ENCODE assay signal across 8 cellular contexts in genomic region chr20:58891076-58891685, GRCh38. TPM values are rescaled to one million over a fixed set of nuclear protein-coding genes. Genes with fewer than 3 reads are reported as not detected.
DNase-seq lines count a peak whose midpoint lies in the region; ATAC-seq and TF ChIP-seq lines count a peak whose summit lies in the region.

No MANE protein-coding gene starts in this region.

- TF ChIP-seq CTCF in HFF-Myc (IDR thresholded peaks at IDR 0.05; ENCODE audit: low read depth, low read length, missing control alignments) (no peak), mesothelial cell of epicardium (IDR thresholded peaks at IDR 0.05; ENCODE audit: unreplicated experiment) (no peak)

- no peaks in the 10 kb centered on the region for H3K27me3 Mint-ChIP-seq in effector memory CD8-positive, alpha-beta T cell
- H3K27me3 Mint-ChIP-seq in mesothelial cell of epicardium (ENCODE audit: low read depth), result no peaks in the 10 kb centered on the region

- H3K36me3 Mint-ChIP-seq in effector memory CD8-positive, alpha-beta T cell (ENCODE audit: insufficient read depth), result peaks cover 52% of the 10 kb centered on the region
- H3K36me3 Mint-ChIP-seq in mesothelial cell of epicardium, result no peaks in the 10 kb centered on the region

- DNase-seq in EL (peak; percentile 78), HFF-Myc (ENCODE audit: extremely low read depth, low read depth) (no peak), NCI-H460 (ENCODE audit: extremely low read depth, low read depth) (peak; percentile 68), mesothelial cell of epicardium (ENCODE audit: low spot score in 2 of 2, unreplicated experiment in 2 of 2) (peak; percentile 77 to 85), pons (ENCODE audit: low spot score) (no peak)
- peak; percentile 87 for DNase-seq in activated CD8-positive, alpha-beta memory T cell treated with anti-CD3 and anti-CD28 coated beads for 24 hours
- DNase-seq in effector memory CD8-positive, alpha-beta T cell, result peak; percentile 55 to 67 (median 61)
- peak; percentile 56 to 69 for DNase-seq in stimulated activated CD8-positive, alpha-beta memory T cell treated with anti-CD3 and anti-CD28 coated beads, Interleukin-2, amount 100 ng/mL, for 1 hour (ENCODE audit: low read depth in 2 of 2)

- peak overlapping the region; percentile 81 to 94 for H3K27ac Mint-ChIP-seq in effector memory CD8-positive, alpha-beta T cell
- no peak overlapping the region for H3K27ac Mint-ChIP-seq in mesothelial cell of epicardium

- H3K4me3 Mint-ChIP-seq in effector memory CD8-positive, alpha-beta T cell, result peak overlapping the region; percentile 91 to 97
- H3K4me3 Mint-ChIP-seq in mesothelial cell of epicardium, result no peak overlapping the region

- peaks cover 28 to 37% of the 10 kb centered on the region in 2 donors for H3K4me1 Mint-ChIP-seq in effector memory CD8-positive, alpha-beta T cell (ENCODE audit: low read depth in 2 of 2)
- H3K4me1 Mint-ChIP-seq in mesothelial cell of epicardium, result peaks cover 43% of the 10 kb centered on the region

- peak overlapping the region; percentile 72 for H3K4me3 ChIP-seq in HFF-Myc (replicated peaks; ENCODE audit: low read depth, low read length)

- H3K9me3 Mint-ChIP-seq in effector memory CD8-positive, alpha-beta T cell, result no peaks in the 10 kb centered on the region
- H3K9me3 Mint-ChIP-seq in mesothelial cell of epicardium, result no peaks in the 10 kb centered on the region

- peak; percentile 23 for ATAC-seq in effector memory CD8-positive, alpha-beta T cell (replicated peaks)

RNA-seq across cellular contexts. Expression of gene GNAS, which starts 38.7 kb away (rescaled TPM):
- total RNA-seq in NCI-H460 (2014; rRNA removed; shearing (Covaris generic)), result 1,255 and 1,261 TPM in 2 replicates
- polyA plus RNA-seq in NCI-H460 (2014; cell fraction: nucleus; rRNA removed), result 606 and 680 TPM in 2 replicates
- 1,218 to 1,240 TPM (median 1,226 TPM) in 3 replicates for total RNA-seq in mesothelial cell of epicardium

RNA-seq across cellular contexts. Expression of gene GNAS-AS1, which starts 40.5 kb away (rescaled TPM):
- 1.7 and 1.8 TPM in 2 replicates for total RNA-seq in NCI-H460 (2014; rRNA removed; shearing (Covaris generic))
- 0.26 and 2.1 TPM in 2 replicates for polyA plus RNA-seq in NCI-H460 (2014; cell fraction: nucleus; rRNA removed)
- total RNA-seq in mesothelial cell of epicardium, result 5.8 to 6.3 TPM (median 5.9 TPM) in 3 replicates

Comparison
In these comparisons a context has a peak if more than half of its experiments do, and no peak if none do; other contexts are left out.
1. DNase-seq: peak in EL (single experiment), NCI-H460 (single experiment), activated CD8-positive, alpha-beta memory T cell treated with anti-CD3 and anti-CD28 coated beads for 24 hours (single experiment), effector memory CD8-positive, alpha-beta T cell (3 of 3), mesothelial cell of epicardium (2 of 2) and stimulated activated CD8-positive, alpha-beta memory T cell treated with anti-CD3 and anti-CD28 coated beads, Interleukin-2, amount 100 ng/mL, for 1 hour (2 of 2); none in HFF-Myc (single experiment) and pons (single experiment).